12 cellular contexts compared by ENCODE assay signal in the genomic region with DNA sequence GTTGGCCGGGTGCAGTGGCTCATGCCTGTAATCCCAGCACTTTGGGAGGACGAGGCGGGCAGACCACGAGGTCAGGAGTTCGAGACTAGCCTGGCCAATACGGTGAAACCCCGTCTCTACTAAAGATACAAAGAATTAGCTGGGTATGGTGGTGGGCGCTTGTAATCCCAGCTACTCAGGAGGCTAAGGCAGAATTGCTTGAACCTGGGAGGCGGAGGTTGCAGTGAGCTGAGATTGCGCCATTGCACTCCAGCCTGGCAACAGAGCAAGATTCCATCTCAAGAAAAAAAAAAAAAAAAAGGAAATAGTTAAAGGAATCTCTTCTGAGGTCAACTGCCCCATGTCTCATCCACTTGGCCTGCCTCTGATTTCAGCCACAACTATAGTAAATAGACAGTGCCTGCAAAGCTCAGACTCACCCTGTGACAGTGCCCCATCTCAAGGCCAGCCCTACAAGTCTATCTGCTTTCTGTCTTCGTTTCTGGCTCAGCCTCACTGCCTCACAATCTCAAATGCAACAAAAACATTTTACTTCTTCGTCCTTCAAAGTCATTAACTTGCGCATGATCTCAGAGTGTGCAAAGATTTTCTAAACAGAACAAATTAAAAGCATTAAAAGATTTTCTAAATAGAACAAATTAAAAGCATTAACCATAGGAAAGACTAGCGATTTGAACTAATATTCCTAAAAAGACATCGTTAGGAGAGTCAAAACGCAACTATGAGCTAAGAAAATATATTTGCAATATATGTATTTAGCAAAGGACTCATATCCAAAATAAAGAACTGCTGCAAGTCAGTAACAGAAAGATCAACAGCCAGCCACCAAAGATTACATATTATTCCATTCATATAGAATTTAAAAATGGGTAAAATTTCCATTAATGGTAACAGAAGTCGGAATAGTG.
DNase-seq lines count a peak whose midpoint lies in the region; ATAC-seq and TF ChIP-seq lines count a peak whose summit lies in the region.
"Had no signal": no experiment of that assay in that cellular context is flagged by ENCODE, and none has a peak within 500 bp of the region (broad histone marks: within the 10 kb centered on the region; RNA-seq: fewer than 3 reads in every experiment).

No MANE protein-coding gene starts in this region.

- ATAC-seq in HG02763 (IDR thresholded peaks at IDR 0.05; ENCODE audit: unreplicated experiment) = no peak

- H3K27ac ChIP-seq in adrenal gland = peak overlapping the region in 4 of 5 donors; percentile 23 to 63 (median 50)
- H3K27ac ChIP-seq: BLaER1 had no signal

- in situ Hi-C loops in ACHN (cut with HindIII; ENCODE audit: low pct_ligation_motif_present, low pct_unique_long_range_greater_than_20kb, low sequenced_read_pairs) = no loop called here

- peaks cover 7 to 22% of the 10 kb centered on the region in 2 donors for H3K4me1 ChIP-seq in adrenal gland (replicated peaks in 1 of 2)

- DNase-seq in AG04449 (ENCODE audit: low read depth, low spot score) (peak; percentile 64), HK-2 (ENCODE audit: unreplicated experiment) (peak; percentile 22), adrenal gland (peak; percentile 70 to 93 (median 91)), kidney tubule cell (ENCODE audit: low spot score) (peak; percentile 49), ACHN (no peak), NCI-H2171 treated with DMSO at 0.1 percent for 48 hours (lab: John Stamatoyannopoulos, UW) (no peak), OCI-M2 (lab: John Stamatoyannopoulos, UW; ENCODE audit: unreplicated experiment) (no peak)
- DNase-seq: activated CD4-positive, alpha-beta T cell treated with anti-CD3 and anti-CD28 coated beads, Interleukin-2, amount 50 U/mL, for 4 hours; NCI-H510A treated with DMSO at 0.1 percent for 48 hours; SW 1271 had no signal

- intact Hi-C loops in adrenal gland (cut with DNase I) = loop anchor here in 1 of 2 donors (10.0 kb wide), 1 partner anchor 157 kb away; no protein-coding TSS in a partner anchor

- TF ChIP-seq POLR2A in adrenal gland (IDR thresholded peaks at IDR 0.05) = peak in 1 of 2 donors; percentile 38

- POLR2A ChIA-PET in AG04449 (lab: Yijun Ruan, JAX) = no interaction called here

- TF ChIP-seq CTCF in AG04449 (IDR thresholded peaks at IDR 0.05; ENCODE audit: insufficient read depth, low read length, missing control alignments) (no peak), adrenal gland (IDR thresholded peaks at IDR 0.05) (no peak)

- H3K27me3 ChIP-seq in adrenal gland = no peaks in the 10 kb centered on the region
- H3K27me3 ChIP-seq: BLaER1 had no signal

- WGBS in adrenal gland, 4 donors = 62 to 65% (median 64%) methylated on average over 17 of the region's 17 CpGs

- H3K4me3 ChIP-seq in AG04449 (ENCODE audit: low read depth, low read length) (no peak overlapping the region), adrenal gland (no peak overlapping the region)
- H3K4me3 ChIP-seq: BLaER1 had no signal

- H3K9me3 ChIP-seq in adrenal gland (replicated peaks in 1 of 3) = no peaks in the 10 kb centered on the region
- H3K9me3 ChIP-seq: BLaER1 had no signal

- CTCF ChIA-PET in AG04449 (lab: Yijun Ruan, JAX) = interaction anchor here (1.0 to 3.4 kb wide), 6 partner anchors 8 to 670 kb away, joined by 3 to 12 read pairs (median 6); no protein-coding TSS in a partner anchor

- H3K36me3 ChIP-seq in adrenal gland (replicated peaks in 1 of 2) = no peaks in the 10 kb centered on the region
- H3K36me3 ChIP-seq: BLaER1 had no signal

Comparison
In these comparisons a context has a peak if more than half of its experiments do, and no peak if none do; other contexts are left out.
1. DNase-seq: peak in AG04449 (single experiment), HK-2 (single experiment), adrenal gland (7 of 7) and kidney tubule cell (single experiment); none in ACHN (single experiment), NCI-H2171 treated with DMSO at 0.1 percent for 48 hours (single experiment) and OCI-M2 (single experiment).